8 cellular contexts compared by ENCODE assay signal in genomic region chr4:184506527-184507121, GRCh38. TPM values are rescaled to one million over a fixed set of nuclear protein-coding genes. Genes with fewer than 3 reads are reported as not detected.
DNase-seq lines count a peak whose midpoint lies in the region; ATAC-seq and TF ChIP-seq lines count a peak whose summit lies in the region.

No MANE protein-coding gene starts in this region.

- no peak for TF ChIP-seq CTCF in PC-3 (conservative IDR thresholded peaks at IDR 0.05; ENCODE audit: low read depth, low read length)
- TF ChIP-seq CTCF in endothelial cell (IDR thresholded peaks at IDR 0.05; ENCODE audit: unreplicated experiment) = no peak

- peak; percentile 97 for ATAC-seq in GM18873 (IDR thresholded peaks at IDR 0.05; ENCODE audit: low FRiP score, unreplicated experiment)
- peak; percentile 98 for ATAC-seq in HG02973 (IDR thresholded peaks at IDR 0.05; ENCODE audit: unreplicated experiment)
- peak; percentile 55; the same call in 1 of the 2 replicates for ATAC-seq in PC-3

- peaks cover 8% of the 10 kb centered on the region for H3K4me1 Mint-ChIP-seq in endothelial cell (ENCODE audit: unreplicated experiment)

- CTCF ChIA-PET in PC-3 (lab: Charles Lee) = interaction anchor here (0.6 kb wide), 1 partner anchor 223 kb away, joined by 3 read pairs; no protein-coding TSS in a partner anchor

- H4K20me1 ChIP-seq in PC-3 (ENCODE audit: low read length) = no peaks in the 10 kb centered on the region

- no peaks in the 10 kb centered on the region for H3K79me2 ChIP-seq in PC-3 (ENCODE audit: low read length)

- no peaks in the 10 kb centered on the region for H3K9me2 ChIP-seq in PC-3 (replicated peaks; ENCODE audit: low read length)

- H3K9me3 Mint-ChIP-seq in endothelial cell (ENCODE audit: unreplicated experiment) = no peaks in the 10 kb centered on the region

- POLR2A ChIA-PET in PC-3 (lab: Charles Lee; ENCODE audit: unreplicated experiment) = interaction anchor here (0.7 kb wide), 1 partner anchor 32 kb away, joined by 3 read pairs; no protein-coding TSS in a partner anchor

- no peak overlapping the region for H2AFZ ChIP-seq in PC-3 (ENCODE audit: low read length)

- no peaks in the 10 kb centered on the region for H3K36me3 ChIP-seq in PC-3 (ENCODE audit: low read depth, low read length)

- H3K36me3 Mint-ChIP-seq in endothelial cell (ENCODE audit: low read depth, unreplicated experiment) = no peaks in the 10 kb centered on the region

- peak; percentile 68 for DNase-seq in Ammon's horn (ENCODE audit: low spot score)
- DNase-seq in PC-3 = peak; percentile 20
- DNase-seq in endothelial cell (ENCODE audit: low spot score) = peak; percentile 15
- DNase-seq in stimulated activated CD4-positive, alpha-beta T cell treated with anti-CD3 and anti-CD28 coated beads, Interleukin-4, amount 100 ng/mL, for 1 hour = peak; percentile 17
- DNase-seq in NCI-H1092 treated with DMSO at 0.1 percent for 48 hours (lab: John Stamatoyannopoulos, UW) = no peak
- no peak for DNase-seq in T1000 (lab: John Stamatoyannopoulos, UW)

- no peaks in the 10 kb centered on the region for H3K4me1 ChIP-seq in PC-3 (ENCODE audit: insufficient read depth, low read length)

- no peaks in the 10 kb centered on the region for H3K27me3 ChIP-seq in PC-3 (ENCODE audit: low read length)

- no peak overlapping the region for H3K9ac ChIP-seq in PC-3 (ENCODE audit: low read length)

- H3K27ac Mint-ChIP-seq in endothelial cell (ENCODE audit: unreplicated experiment) = peak overlapping the region; percentile 48

- H3F3A ChIP-seq in PC-3 (ENCODE audit: low read length, unreplicated experiment) = no peaks in the 10 kb centered on the region

- no peak overlapping the region for H3K4me3 ChIP-seq in PC-3 (ENCODE audit: low read length)

- no peak overlapping the region for H3K4me3 Mint-ChIP-seq in endothelial cell (ENCODE audit: unreplicated experiment)

- no peak overlapping the region for H3K4me2 ChIP-seq in PC-3 (ENCODE audit: low read length)

- H3K27me3 Mint-ChIP-seq in endothelial cell (ENCODE audit: unreplicated experiment) = no peaks in the 10 kb centered on the region

- intact Hi-C loops in PC-3 (cut with micrococcal nuclease) = no loop called here

- no peak overlapping the region for H3K27ac ChIP-seq in PC-3 (ENCODE audit: low read length)

- H3K9me3 ChIP-seq in PC-3 (ENCODE audit: low read length) = no peaks in the 10 kb centered on the region

- BruUV-seq in PC-3 (replicated peaks; lab: Mats Ljungman, UMichigan) = no TSS peak

RNA-seq across cellular contexts. Expression of gene IRF2, which starts 32.3 kb away (rescaled TPM):
- total RNA-seq in PC-3 (2014; rRNA removed) (7.7 TPM in 2 replicates), endothelial cell (ENCODE audit: unreplicated experiment) (27.6 TPM)

Comparison
In these comparisons a context has a peak if more than half of its experiments do, and no peak if none do; other contexts are left out.
1. DNase-seq: peak in Ammon's horn (single experiment), PC-3 (single experiment), endothelial cell (single experiment) and stimulated activated CD4-positive, alpha-beta T cell treated with anti-CD3 and anti-CD28 coated beads, Interleukin-4, amount 100 ng/mL, for 1 hour (single experiment); none in NCI-H1092 treated with DMSO at 0.1 percent for 48 hours (single experiment) and T1000 (single experiment).
2. Peak in every context shown above with its lines, with median percentiles within 50 percentile points of each other: ATAC-seq.